ENCODE assay signal across 25 cellular contexts in the genomic region with DNA sequence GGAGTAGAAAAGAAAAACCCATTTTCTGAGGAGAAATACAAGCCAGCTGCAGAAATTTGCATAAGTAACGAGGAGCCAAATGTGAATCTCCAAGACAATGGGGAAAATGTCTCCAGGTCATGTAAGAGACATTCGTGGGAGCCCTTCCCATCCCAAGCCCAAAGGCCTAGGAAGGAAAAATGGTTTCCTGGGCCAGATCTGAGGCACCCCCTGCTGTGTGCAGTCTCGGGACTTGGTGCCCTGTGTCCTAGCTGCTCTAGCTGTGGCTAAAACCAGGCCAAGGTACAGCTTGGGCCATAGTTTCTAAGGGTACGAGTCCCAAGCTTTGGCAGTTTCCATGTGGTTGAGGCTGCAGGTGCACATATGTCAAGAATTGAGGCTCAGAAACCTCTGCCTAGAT.
"Had no signal": no experiment of that assay in that cellular context is flagged by ENCODE, and none has a peak within 500 bp of the region (broad histone marks: within the 10 kb centered on the region; RNA-seq: fewer than 3 reads in every experiment).

No MANE protein-coding gene starts in this region.

- DNase-seq: IMR-90, Karpas-422, KG1, MG63, NCI-H1092, NCI-H1105 treated with DMSO at 0.1 percent for 48 hours, NCI-H1417 treated with DMSO at 0.1 percent for 48 hours, NCI-H146, NCI-H1694 treated with DMSO at 0.1 percent for 48 hours, NCI-H1930, NCI-H2081, NCI-H2107, NCI-H226, NCI-H446, NCI-H510A, NCI-H524 treated with DMSO at 0.1 percent for 48 hours, NCI-H69, NCI-H774, PC-3, SHP77, SK-N-SH, SW 1271 had no signal

- H3K27ac ChIP-seq: RWPE1 had no signal

- H3K9ac ChIP-seq: SK-N-SH had no signal

- H3K36me3 ChIP-seq: MG63 had no signal

- H3K9me3 ChIP-seq: MG63, SK-N-SH had no signal

- H3K27me3 ChIP-seq: MG63 had no signal

- ATAC-seq: HepG2, Panc1, PC-3 had no signal

- H3K4me3 ChIP-seq: MG63 had no signal
